In genomic region chr5:1316588-1316902, GRCh38 we compare ENCODE assay signal across 1 cellular context.
TF ChIP-seq lines count a peak whose summit lies in the region.

No MANE protein-coding gene starts in this region.

TF ChIP-seq in HepG2, 621 proteins besides CTCF, POLR2A, EP300 and RAD21:
- TF ChIP-seq, protein P1, sequence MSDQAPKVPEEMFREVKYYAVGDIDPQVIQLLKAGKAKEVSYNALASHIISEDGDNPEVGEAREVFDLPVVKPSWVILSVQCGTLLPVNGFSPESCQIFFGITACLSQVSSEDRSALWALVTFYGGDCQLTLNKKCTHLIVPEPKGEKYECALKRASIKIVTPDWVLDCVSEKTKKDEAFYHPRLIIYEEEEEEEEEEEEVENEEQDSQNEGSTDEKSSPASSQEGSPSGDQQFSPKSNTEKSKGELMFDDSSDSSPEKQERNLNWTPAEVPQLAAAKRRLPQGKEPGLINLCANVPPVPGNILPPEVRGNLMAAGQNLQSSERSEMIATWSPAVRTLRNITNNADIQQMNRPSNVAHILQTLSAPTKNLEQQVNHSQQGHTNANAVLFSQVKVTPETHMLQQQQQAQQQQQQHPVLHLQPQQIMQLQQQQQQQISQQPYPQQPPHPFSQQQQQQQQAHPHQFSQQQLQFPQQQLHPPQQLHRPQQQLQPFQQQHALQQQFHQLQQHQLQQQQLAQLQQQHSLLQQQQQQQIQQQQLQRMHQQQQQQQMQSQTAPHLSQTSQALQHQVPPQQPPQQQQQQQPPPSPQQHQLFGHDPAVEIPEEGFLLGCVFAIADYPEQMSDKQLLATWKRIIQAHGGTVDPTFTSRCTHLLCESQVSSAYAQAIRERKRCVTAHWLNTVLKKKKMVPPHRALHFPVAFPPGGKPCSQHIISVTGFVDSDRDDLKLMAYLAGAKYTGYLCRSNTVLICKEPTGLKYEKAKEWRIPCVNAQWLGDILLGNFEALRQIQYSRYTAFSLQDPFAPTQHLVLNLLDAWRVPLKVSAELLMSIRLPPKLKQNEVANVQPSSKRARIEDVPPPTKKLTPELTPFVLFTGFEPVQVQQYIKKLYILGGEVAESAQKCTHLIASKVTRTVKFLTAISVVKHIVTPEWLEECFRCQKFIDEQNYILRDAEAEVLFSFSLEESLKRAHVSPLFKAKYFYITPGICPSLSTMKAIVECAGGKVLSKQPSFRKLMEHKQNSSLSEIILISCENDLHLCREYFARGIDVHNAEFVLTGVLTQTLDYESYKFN (CRISPR knock-in tag; conservative IDR thresholded peaks at IDR 0.05) = no peak
- TF ChIP-seq SOX5 (CRISPR knock-in tag; IDR thresholded peaks at IDR 0.05; ENCODE audit: borderline replicate concordance) (no peak), PHF21A (CRISPR knock-in tag; IDR thresholded peaks at IDR 0.05) (peak; percentile 11; the same call in 1 of the 2 replicates), BORCS8-MEF2B (CRISPR knock-in tag; IDR thresholded peaks at IDR 0.05) (peak; percentile 31; the same call in 1 of the 2 replicates), NR2F6 (IDR thresholded peaks at IDR 0.05) (peak; percentile 4; the same call in 1 of the 2 replicates), NR2F6 (CRISPR knock-in tag; IDR thresholded peaks at IDR 0.05) (no peak), PHF8 (CRISPR knock-in tag; IDR thresholded peaks at IDR 0.05) (no peak), ZMYM4 (CRISPR knock-in tag; IDR thresholded peaks at IDR 0.05) (0 out of 2 replicates have a peak, but pooled peaks have one; percentile 0), TBX2 (CRISPR knock-in tag; IDR thresholded peaks at IDR 0.05; ENCODE audit: borderline replicate concordance) (peak; percentile 33; the same call in 1 of the 2 replicates), AGO2 (optimal IDR thresholded peaks at IDR 0.05; ENCODE audit: low read depth, low read length) (peak; percentile 53), ZNF30 (CRISPR knock-in tag; IDR thresholded peaks at IDR 0.05) (no peak), MAX (IDR thresholded peaks at IDR 0.05) (0 out of 2 replicates have a peak, but pooled peaks have one; percentile 1)
- TF ChIP-seq, protein P2, sequence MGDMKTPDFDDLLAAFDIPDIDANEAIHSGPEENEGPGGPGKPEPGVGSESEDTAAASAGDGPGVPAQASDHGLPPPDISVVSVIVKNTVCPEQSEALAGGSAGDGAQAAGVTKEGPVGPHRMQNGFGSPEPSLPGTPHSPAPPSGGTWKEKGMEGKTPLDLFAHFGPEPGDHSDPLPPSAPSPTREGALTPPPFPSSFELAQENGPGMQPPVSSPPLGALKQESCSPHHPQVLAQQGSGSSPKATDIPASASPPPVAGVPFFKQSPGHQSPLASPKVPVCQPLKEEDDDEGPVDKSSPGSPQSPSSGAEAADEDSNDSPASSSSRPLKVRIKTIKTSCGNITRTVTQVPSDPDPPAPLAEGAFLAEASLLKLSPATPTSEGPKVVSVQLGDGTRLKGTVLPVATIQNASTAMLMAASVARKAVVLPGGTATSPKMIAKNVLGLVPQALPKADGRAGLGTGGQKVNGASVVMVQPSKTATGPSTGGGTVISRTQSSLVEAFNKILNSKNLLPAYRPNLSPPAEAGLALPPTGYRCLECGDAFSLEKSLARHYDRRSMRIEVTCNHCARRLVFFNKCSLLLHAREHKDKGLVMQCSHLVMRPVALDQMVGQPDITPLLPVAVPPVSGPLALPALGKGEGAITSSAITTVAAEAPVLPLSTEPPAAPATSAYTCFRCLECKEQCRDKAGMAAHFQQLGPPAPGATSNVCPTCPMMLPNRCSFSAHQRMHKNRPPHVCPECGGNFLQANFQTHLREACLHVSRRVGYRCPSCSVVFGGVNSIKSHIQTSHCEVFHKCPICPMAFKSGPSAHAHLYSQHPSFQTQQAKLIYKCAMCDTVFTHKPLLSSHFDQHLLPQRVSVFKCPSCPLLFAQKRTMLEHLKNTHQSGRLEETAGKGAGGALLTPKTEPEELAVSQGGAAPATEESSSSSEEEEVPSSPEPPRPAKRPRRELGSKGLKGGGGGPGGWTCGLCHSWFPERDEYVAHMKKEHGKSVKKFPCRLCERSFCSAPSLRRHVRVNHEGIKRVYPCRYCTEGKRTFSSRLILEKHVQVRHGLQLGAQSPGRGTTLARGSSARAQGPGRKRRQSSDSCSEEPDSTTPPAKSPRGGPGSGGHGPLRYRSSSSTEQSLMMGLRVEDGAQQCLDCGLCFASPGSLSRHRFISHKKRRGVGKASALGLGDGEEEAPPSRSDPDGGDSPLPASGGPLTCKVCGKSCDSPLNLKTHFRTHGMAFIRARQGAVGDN (CRISPR knock-in tag; IDR thresholded peaks at IDR 0.05) = 0 out of 2 replicates have a peak, but pooled peaks have one; percentile 5
TF ChIP-seq in HepG2: peak in this region for 8.
